ENCODE assay signal across 31 cellular contexts in genomic region chr18:33444699-33445098, GRCh38. TPM values are rescaled to one million over a fixed set of nuclear protein-coding genes. Genes with fewer than 3 reads are reported as not detected.
"Had no signal": no experiment of that assay in that cellular context is flagged by ENCODE, and none has a peak within 500 bp of the region (broad histone marks: within the 10 kb centered on the region; RNA-seq: fewer than 3 reads in every experiment).

No MANE protein-coding gene starts in this region.

- H3K27ac Mint-ChIP-seq: activated CD4-positive, alpha-beta memory T cell treated with anti-CD3 and anti-CD28 coated beads, Interleukin-2, amount 10 ng/mL, durations not matched to agents 7 days and 5 days; activated CD4-positive, alpha-beta T cell treated with anti-CD3 and anti-CD28 coated beads for 36 hours; activated CD4-positive, alpha-beta T cell treated with anti-CD3 and anti-CD28 coated beads, Interleukin-2, amount 10 ng/mL, durations not matched to agents 24 days and 14 days; activated naive CD4-positive, alpha-beta T cell treated with anti-CD3 and anti-CD28 coated beads for 36 hours; activated naive CD4-positive, alpha-beta T cell treated with anti-CD3 and anti-CD28 coated beads, Interleukin-2, amount 50 U/mL, for 24 hours; activated naive CD8-positive, alpha-beta T cell treated with anti-CD3 and anti-CD28 coated beads for 36 hours; activated naive CD8-positive, alpha-beta T cell treated with anti-CD3 and anti-CD28 coated beads, Interleukin-2, amount 50 U/mL, for 24 hours; activated T-helper 17 cell treated with anti-CD3 and anti-CD28 coated beads, Interleukin-2, amount 50 U/mL, for 72 hours; effector memory CD8-positive, alpha-beta T cell had no signal

- ATAC-seq: activated CD4-positive, alpha-beta T cell treated with anti-CD3 and anti-CD28 coated beads for 36 hours; activated naive CD8-positive, alpha-beta T cell treated with anti-CD3 and anti-CD28 coated beads, Interleukin-2, amount 50 U/mL, for 24 hours; activated T-cell treated with anti-CD3 and anti-CD28 coated beads, Interleukin-2, amount 50 U/mL, for 4 hours; activated T-helper 17 cell treated with anti-CD3 and anti-CD28 coated beads, Interleukin-2, amount 50 U/mL, for 72 hours; body of pancreas; effector memory CD8-positive, alpha-beta T cell; gastroesophageal sphincter; heart right ventricle had no signal

- H3K4me1 ChIP-seq: adrenal gland had no signal

- H3K36me3 Mint-ChIP-seq: activated naive CD4-positive, alpha-beta T cell treated with anti-CD3 and anti-CD28 coated beads, Interleukin-2, amount 50 U/mL, for 24 hours had no signal

- H3K36me3 ChIP-seq: adrenal gland, esophagus muscularis mucosa, gastroesophageal sphincter, heart right ventricle had no signal

- H3K27me3 ChIP-seq: adrenal gland, body of pancreas had no signal

- H3K27ac ChIP-seq: adrenal gland, body of pancreas, esophagus muscularis mucosa, gastroesophageal sphincter, heart right ventricle had no signal

- H3K4me3 ChIP-seq: adrenal gland, body of pancreas, esophagus muscularis mucosa, gastroesophageal sphincter, heart right ventricle had no signal

- DNase-seq: activated CD4-positive, alpha-beta memory T cell treated with anti-CD3 and anti-CD28 coated beads, Interleukin-2, amount 10 ng/mL, durations not matched to agents 7 days and 5 days; activated CD4-positive, alpha-beta T cell treated with anti-CD3 and anti-CD28 coated beads for 36 hours; activated CD4-positive, alpha-beta T cell treated with anti-CD3 and anti-CD28 coated beads, Interleukin-2, amount 10 ng/mL, durations not matched to agents 24 days and 14 days; activated CD4-positive, CD25-positive, alpha-beta regulatory T cell; activated CD4-positive, CD25-positive, alpha-beta regulatory T cell treated with anti-CD3 and anti-CD28 coated beads, Interleukin-2, amount 50 U/mL, for 72 hours; activated effector memory CD4-positive, alpha-beta T cell treated with Interleukin-2 at 50 U/mL for 16 hours; activated gamma-delta T cell treated with Interleukin-2 at 50 U/mL for 16 hours; activated naive CD4-positive, alpha-beta T cell treated with anti-CD3 and anti-CD28 coated beads for 36 hours; activated naive CD8-positive, alpha-beta T cell treated with anti-CD3 and anti-CD28 coated beads for 36 hours; activated naive CD8-positive, alpha-beta T cell treated with anti-CD3 and anti-CD28 coated beads, Interleukin-2, amount 50 U/mL, for 24 hours; activated T-cell treated with anti-CD3 and anti-CD28 coated beads, Interleukin-2, amount 50 U/mL, for 4 hours; adrenal gland; amygdala; aorta; body of pancreas; caudate nucleus; cortex of kidney; dermis blood vessel endothelial cell; effector CD4-positive, alpha-beta T cell; effector memory CD8-positive, alpha-beta T cell; erythroblast; foreskin melanocyte; heart right ventricle; T-helper 1 cell; T-helper 2 cell had no signal

- H3K4me1 Mint-ChIP-seq: activated CD4-positive, alpha-beta memory T cell treated with anti-CD3 and anti-CD28 coated beads, Interleukin-2, amount 10 ng/mL, durations not matched to agents 7 days and 5 days; activated CD4-positive, alpha-beta T cell treated with anti-CD3 and anti-CD28 coated beads for 36 hours; activated CD4-positive, alpha-beta T cell treated with anti-CD3 and anti-CD28 coated beads, Interleukin-2, amount 10 ng/mL, durations not matched to agents 24 days and 14 days; activated naive CD4-positive, alpha-beta T cell treated with anti-CD3 and anti-CD28 coated beads, Interleukin-2, amount 50 U/mL, for 24 hours; activated naive CD8-positive, alpha-beta T cell treated with anti-CD3 and anti-CD28 coated beads for 36 hours; activated T-helper 17 cell treated with anti-CD3 and anti-CD28 coated beads, Interleukin-2, amount 50 U/mL, for 72 hours had no signal

- H3K4me3 Mint-ChIP-seq: activated CD4-positive, alpha-beta memory T cell treated with anti-CD3 and anti-CD28 coated beads, Interleukin-2, amount 10 ng/mL, durations not matched to agents 7 days and 5 days; activated CD4-positive, alpha-beta T cell treated with anti-CD3 and anti-CD28 coated beads for 36 hours; activated CD4-positive, alpha-beta T cell treated with anti-CD3 and anti-CD28 coated beads, Interleukin-2, amount 10 ng/mL, durations not matched to agents 24 days and 14 days; activated naive CD4-positive, alpha-beta T cell treated with anti-CD3 and anti-CD28 coated beads for 36 hours; activated naive CD4-positive, alpha-beta T cell treated with anti-CD3 and anti-CD28 coated beads, Interleukin-2, amount 50 U/mL, for 24 hours; activated naive CD8-positive, alpha-beta T cell treated with anti-CD3 and anti-CD28 coated beads for 36 hours; activated naive CD8-positive, alpha-beta T cell treated with anti-CD3 and anti-CD28 coated beads, Interleukin-2, amount 50 U/mL, for 24 hours; activated T-cell treated with anti-CD3 and anti-CD28 coated beads, Interleukin-2, amount 50 U/mL, for 4 hours; activated T-helper 17 cell treated with anti-CD3 and anti-CD28 coated beads, Interleukin-2, amount 50 U/mL, for 72 hours; effector memory CD8-positive, alpha-beta T cell had no signal

- H3K27me3 Mint-ChIP-seq: effector memory CD8-positive, alpha-beta T cell had no signal

- H3K9me3 ChIP-seq: adrenal gland, body of pancreas, esophagus muscularis mucosa, gastroesophageal sphincter, heart right ventricle had no signal

RNA-seq across cellular contexts. Expression of gene CCDC178, which starts 4.2 kb away (rescaled TPM):
- total RNA-seq: activated CD4-positive, alpha-beta memory T cell treated with anti-CD3 and anti-CD28 coated beads, Interleukin-2, amount 10 ng/mL, durations not matched to agents 7 days and 5 days; activated CD4-positive, alpha-beta T cell treated with anti-CD3 and anti-CD28 coated beads for 36 hours; activated CD4-positive, alpha-beta T cell treated with anti-CD3 and anti-CD28 coated beads, Interleukin-2, amount 10 ng/mL, durations not matched to agents 24 days and 14 days; activated naive CD4-positive, alpha-beta T cell treated with anti-CD3 and anti-CD28 coated beads for 36 hours; activated naive CD8-positive, alpha-beta T cell treated with anti-CD3 and anti-CD28 coated beads for 36 hours; activated T-cell treated with anti-CD3 and anti-CD28 coated beads, Interleukin-2, amount 50 U/mL, for 4 hours; activated T-helper 17 cell treated with anti-CD3 and anti-CD28 coated beads, Interleukin-2, amount 50 U/mL, for 72 hours; chondrocyte had no signal
- polyA plus RNA-seq: aorta, fibroblast of lung had no signal
